ENCODE assay signal across 11 cellular contexts in genomic region chr4:174592985-174593335, GRCh38.
DNase-seq lines count a peak whose midpoint lies in the region; ATAC-seq, FAIRE-seq and TF ChIP-seq lines count a peak whose summit lies in the region.
"Had no signal": no experiment of that assay in that cellular context is flagged by ENCODE, and none has a peak within 500 bp of the region (broad histone marks: within the 10 kb centered on the region; RNA-seq: fewer than 3 reads in every experiment).

No MANE protein-coding gene starts in this region.

- BruUV-seq in HepG2 (replicated peaks; lab: Mats Ljungman, UMichigan) = no TSS peak

- H3K79me2 ChIP-seq in HepG2 (ENCODE audit: insufficient read depth, low read length) = no peaks in the 10 kb centered on the region

- no peak for FAIRE-seq in HepG2 (lab: Jason Lieb, UNC)

- in situ Hi-C loops in SK-MEL-5 (cut with HindIII; ENCODE audit: low pct_unique_long_range_greater_than_20kb, low sequenced_read_pairs) (no loop called here), HepG2 (cut with HindIII; ENCODE audit: extremely low pct_ligation_motif_present, low pct_unique_long_range_greater_than_20kb) (no loop called here)

- no peaks in the 10 kb centered on the region for H4K20me1 ChIP-seq in HepG2 (ENCODE audit: insufficient read depth, low read length)

- no peak overlapping the region for H2AFZ ChIP-seq in HepG2 (ENCODE audit: low read length)

- intact Hi-C loops in heart left ventricle (cut with DNase I) (no loop called here), upper lobe of right lung (cut with DNase I) (no loop called here), HepG2 (cut with micrococcal nuclease; ENCODE audit: unreplicated experiment) (no loop called here)

- no peak for TF ChIP-seq RAD21 in HepG2 (CRISPR knock-in tag; IDR thresholded peaks at IDR 0.05)

- H3K4me2 ChIP-seq in HepG2 (ENCODE audit: low read depth, low read length) = no peak overlapping the region

- H3K4me1 ChIP-seq in heart left ventricle (peaks cover 0 to 28% (median 0%) of the 10 kb centered on the region in 12 donors), right atrium auricular region (peaks cover 0 to 3% of the 10 kb centered on the region in 2 donors), upper lobe of right lung (no peaks in the 10 kb centered on the region), HepG2 (ENCODE audit: insufficient read depth, low read length) (no peaks in the 10 kb centered on the region)

- TF ChIP-seq EP300 in HepG2 (IDR thresholded peaks at IDR 0.05; ENCODE audit: low read depth in 2 of 2, low read length in 2 of 2) (no peak), HepG2 (CRISPR knock-in tag; IDR thresholded peaks at IDR 0.05; ENCODE audit: borderline replicate concordance) (no peak)

- peak in 3 of 4 donors; percentile 64 to 90 (median 82) for ATAC-seq in heart left ventricle
- ATAC-seq in upper lobe of right lung = peak; percentile 82
- ATAC-seq in HepG2 = no peak

- H3K27me3 ChIP-seq in heart left ventricle = no peaks in the 10 kb centered on the region
- H3K27me3 ChIP-seq in right atrium auricular region = no peaks in the 10 kb centered on the region
- H3K27me3 ChIP-seq in upper lobe of right lung = no peaks in the 10 kb centered on the region
- H3K27me3 ChIP-seq in HepG2 (ENCODE audit: control insufficient read depth in 1 of 2, insufficient read depth in 2 of 2, low read length in 2 of 2) = no peaks in the 10 kb centered on the region

- no peak for TF ChIP-seq CTCF in heart left ventricle (IDR thresholded peaks at IDR 0.05)
- no peak for TF ChIP-seq CTCF in right atrium auricular region (IDR thresholded peaks at IDR 0.05)
- TF ChIP-seq CTCF in foreskin fibroblast (IDR thresholded peaks at IDR 0.05; ENCODE audit: low read depth, low read length) = no peak
- no peak for TF ChIP-seq CTCF in upper lobe of right lung (IDR thresholded peaks at IDR 0.05)
- no peak for TF ChIP-seq CTCF in HepG2 (CRISPR knock-in tag; IDR thresholded peaks at IDR 0.05)

- WGBS in heart left ventricle, 4 donors = 73 to 79% (median 76%) methylated on average over 3 of the region's 3 CpGs
- WGBS in HepG2 (ENCODE audit: low lambda C conversion rate) = 0% methylated on average over 3 of the region's 3 CpGs

- no peak overlapping the region for H3K4me3 ChIP-seq in heart left ventricle
- no peak overlapping the region for H3K4me3 ChIP-seq in right atrium auricular region
- H3K4me3 ChIP-seq in foreskin fibroblast (ENCODE audit: low read depth in 1 of 2, low read length in 2 of 2) = no peak overlapping the region
- H3K4me3 ChIP-seq in upper lobe of right lung = no peak overlapping the region
- H3K4me3 ChIP-seq in HepG2 (replicated peaks in 1 of 3; ENCODE audit: insufficient read depth in 1 of 3, low read depth in 2 of 3, low read length in 3 of 3) = no peak overlapping the region

- H3K27ac ChIP-seq in heart left ventricle (no peak overlapping the region), right atrium auricular region (no peak overlapping the region), upper lobe of right lung (no peak overlapping the region), HepG2 (ENCODE audit: extremely low read length, insufficient read depth, low read length) (no peak overlapping the region)

- CTCF ChIA-PET in HepG2 (lab: Yijun Ruan, JAX; ENCODE audit: low intra/inter-chr PET ratio, low total read pairs) = no interaction called here

- TF ChIP-seq POLR2A in heart left ventricle (IDR thresholded peaks at IDR 0.05) (no peak), HepG2 (IDR thresholded peaks at IDR 0.05; ENCODE audit: insufficient read depth in 1 of 2, low read depth in 2 of 2, low read length in 2 of 2) (no peak)

- DNase-seq in heart left ventricle (peak in 1 of 5 donors; percentile 11), right atrium auricular region (ENCODE audit: low spot score) (no peak), SK-MEL-5 (ENCODE audit: low read depth, low spot score) (peak; percentile 44), foreskin fibroblast (peak; percentile 35 to 65), upper lobe of right lung (no peak), NCI-H1105 treated with DMSO at 0.1 percent for 48 hours (lab: John Stamatoyannopoulos, UW) (no peak), NCI-H510A (lab: John Stamatoyannopoulos, UW) (no peak), HepG2 (ENCODE audit: low spot score) (no peak)
- DNase-seq: cerebellar nuclear complex, NCI-H1436, SHP77 treated with DMSO at 0.1 percent for 48 hours had no signal

- POLR2A ChIA-PET in HepG2 (lab: Yijun Ruan, JAX) = no interaction called here

- H3K9me3 ChIP-seq in heart left ventricle (no peaks in the 10 kb centered on the region), right atrium auricular region (no peaks in the 10 kb centered on the region), upper lobe of right lung (no peaks in the 10 kb centered on the region), HepG2 (ENCODE audit: low read length) (no peaks in the 10 kb centered on the region)

- H3K36me3 ChIP-seq in heart left ventricle = no peaks in the 10 kb centered on the region
- H3K36me3 ChIP-seq in right atrium auricular region = no peaks in the 10 kb centered on the region
- no peaks in the 10 kb centered on the region for H3K36me3 ChIP-seq in upper lobe of right lung
- H3K36me3 ChIP-seq in HepG2 (replicated peaks in 1 of 2; ENCODE audit: control insufficient read depth in 1 of 2, insufficient read depth in 2 of 2, low read length in 2 of 2) = no peaks in the 10 kb centered on the region

- H3K9ac ChIP-seq in HepG2 (ENCODE audit: insufficient read depth, low read depth, low read length) = no peak overlapping the region

TF ChIP-seq in HepG2, 621 proteins besides CTCF, POLR2A, EP300 and RAD21 (continues in another document):
- TF ChIP-seq FOXK2 (IDR thresholded peaks at IDR 0.05) (no peak), ZNF766 (CRISPR knock-in tag; IDR thresholded peaks at IDR 0.05; ENCODE audit: borderline replicate concordance) (no peak), BORCS8-MEF2B (CRISPR knock-in tag; IDR thresholded peaks at IDR 0.05) (no peak), ZNF460 (CRISPR knock-in tag; IDR thresholded peaks at IDR 0.05; ENCODE audit: borderline replicate concordance) (no peak), JUND (CRISPR knock-in tag; IDR thresholded peaks at IDR 0.05) (no peak), RBM39 (IDR thresholded peaks at IDR 0.05; ENCODE audit: low read depth, low read length, poor library complexity, severe bottlenecking) (no peak), ZNF17 (CRISPR knock-in tag; IDR thresholded peaks at IDR 0.05) (no peak), RBAK (CRISPR knock-in tag; IDR thresholded peaks at IDR 0.05) (no peak), ZNF335 (CRISPR knock-in tag; IDR thresholded peaks at IDR 0.05) (no peak), KLF9 (CRISPR knock-in tag; IDR thresholded peaks at IDR 0.05; ENCODE audit: low read depth) (no peak)
- TF ChIP-seq, protein P1, sequence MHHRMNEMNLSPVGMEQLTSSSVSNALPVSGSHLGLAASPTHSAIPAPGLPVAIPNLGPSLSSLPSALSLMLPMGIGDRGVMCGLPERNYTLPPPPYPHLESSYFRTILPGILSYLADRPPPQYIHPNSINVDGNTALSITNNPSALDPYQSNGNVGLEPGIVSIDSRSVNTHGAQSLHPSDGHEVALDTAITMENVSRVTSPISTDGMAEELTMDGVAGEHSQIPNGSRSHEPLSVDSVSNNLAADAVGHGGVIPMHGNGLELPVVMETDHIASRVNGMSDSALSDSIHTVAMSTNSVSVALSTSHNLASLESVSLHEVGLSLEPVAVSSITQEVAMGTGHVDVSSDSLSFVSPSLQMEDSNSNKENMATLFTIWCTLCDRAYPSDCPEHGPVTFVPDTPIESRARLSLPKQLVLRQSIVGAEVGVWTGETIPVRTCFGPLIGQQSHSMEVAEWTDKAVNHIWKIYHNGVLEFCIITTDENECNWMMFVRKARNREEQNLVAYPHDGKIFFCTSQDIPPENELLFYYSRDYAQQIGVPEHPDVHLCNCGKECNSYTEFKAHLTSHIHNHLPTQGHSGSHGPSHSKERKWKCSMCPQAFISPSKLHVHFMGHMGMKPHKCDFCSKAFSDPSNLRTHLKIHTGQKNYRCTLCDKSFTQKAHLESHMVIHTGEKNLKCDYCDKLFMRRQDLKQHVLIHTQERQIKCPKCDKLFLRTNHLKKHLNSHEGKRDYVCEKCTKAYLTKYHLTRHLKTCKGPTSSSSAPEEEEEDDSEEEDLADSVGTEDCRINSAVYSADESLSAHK (CRISPR knock-in tag; IDR thresholded peaks at IDR 0.05; ENCODE audit: borderline replicate concordance) = no peak
- TF ChIP-seq, protein P2, sequence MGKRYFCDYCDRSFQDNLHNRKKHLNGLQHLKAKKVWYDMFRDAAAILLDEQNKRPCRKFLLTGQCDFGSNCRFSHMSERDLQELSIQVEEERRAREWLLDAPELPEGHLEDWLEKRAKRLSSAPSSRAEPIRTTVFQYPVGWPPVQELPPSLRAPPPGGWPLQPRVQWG (CRISPR knock-in tag; IDR thresholded peaks at IDR 0.05; ENCODE audit: borderline replicate concordance, low read depth) = no peak
- TF ChIP-seq, protein P3, sequence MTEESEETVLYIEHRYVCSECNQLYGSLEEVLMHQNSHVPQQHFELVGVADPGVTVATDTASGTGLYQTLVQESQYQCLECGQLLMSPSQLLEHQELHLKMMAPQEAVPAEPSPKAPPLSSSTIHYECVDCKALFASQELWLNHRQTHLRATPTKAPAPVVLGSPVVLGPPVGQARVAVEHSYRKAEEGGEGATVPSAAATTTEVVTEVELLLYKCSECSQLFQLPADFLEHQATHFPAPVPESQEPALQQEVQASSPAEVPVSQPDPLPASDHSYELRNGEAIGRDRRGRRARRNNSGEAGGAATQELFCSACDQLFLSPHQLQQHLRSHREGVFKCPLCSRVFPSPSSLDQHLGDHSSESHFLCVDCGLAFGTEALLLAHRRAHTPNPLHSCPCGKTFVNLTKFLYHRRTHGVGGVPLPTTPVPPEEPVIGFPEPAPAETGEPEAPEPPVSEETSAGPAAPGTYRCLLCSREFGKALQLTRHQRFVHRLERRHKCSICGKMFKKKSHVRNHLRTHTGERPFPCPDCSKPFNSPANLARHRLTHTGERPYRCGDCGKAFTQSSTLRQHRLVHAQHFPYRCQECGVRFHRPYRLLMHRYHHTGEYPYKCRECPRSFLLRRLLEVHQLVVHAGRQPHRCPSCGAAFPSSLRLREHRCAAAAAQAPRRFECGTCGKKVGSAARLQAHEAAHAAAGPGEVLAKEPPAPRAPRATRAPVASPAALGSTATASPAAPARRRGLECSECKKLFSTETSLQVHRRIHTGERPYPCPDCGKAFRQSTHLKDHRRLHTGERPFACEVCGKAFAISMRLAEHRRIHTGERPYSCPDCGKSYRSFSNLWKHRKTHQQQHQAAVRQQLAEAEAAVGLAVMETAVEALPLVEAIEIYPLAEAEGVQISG (CRISPR knock-in tag; IDR thresholded peaks at IDR 0.05) = no peak

Comparison
In these comparisons a context has a peak if more than half of its experiments do, and no peak if none do; other contexts are left out.
1. DNase-seq: peak in SK-MEL-5 (single experiment) and foreskin fibroblast (2 of 2); none in right atrium auricular region (single experiment), upper lobe of right lung (single experiment), NCI-H1105 treated with DMSO at 0.1 percent for 48 hours (single experiment), NCI-H510A (single experiment) and HepG2 (single experiment).